Comparison of ENCODE assay signal across 24 cellular contexts in the genomic region with DNA sequence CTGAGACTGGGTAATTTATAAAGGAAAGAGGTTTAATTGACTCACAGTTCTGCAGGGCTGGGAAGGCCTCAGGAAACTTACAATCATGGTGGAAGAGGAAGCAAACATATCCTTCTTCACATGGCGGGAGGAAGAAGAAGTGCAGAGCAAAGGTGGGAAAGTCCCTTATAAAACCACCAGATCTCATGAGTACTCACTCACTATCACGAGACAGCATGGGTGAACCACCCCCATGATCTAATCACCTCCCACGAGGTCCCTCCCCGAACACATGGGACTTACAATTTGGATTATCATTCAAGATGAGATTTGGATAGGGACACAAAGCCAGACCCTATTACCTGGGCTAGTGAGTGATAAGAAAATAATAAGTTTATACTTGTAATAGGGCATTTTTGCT.
"Had no signal": no experiment of that assay in that cellular context is flagged by ENCODE, and none has a peak within 500 bp of the region (broad histone marks: within the 10 kb centered on the region; RNA-seq: fewer than 3 reads in every experiment).

No MANE protein-coding gene starts in this region.

- H3K9me3 Mint-ChIP-seq: nephron progenitor cell had no signal

- H3K27ac Mint-ChIP-seq: natural killer cell; nephron progenitor cell; neural progenitor cell; progenitor cell of endocrine pancreas; stimulated activated naive B cell treated with anti-CD40 and anti-IgM and Interleukin-4, amounts not matched to agents 10 μg/mL and 1 μg/mL and 100 μg/mL, for 72 hours had no signal

- H3K9me3 ChIP-seq: neutrophil, ovary, testis, thyroid gland, upper lobe of right lung had no signal

- H3K27me3 ChIP-seq: hepatocyte, neural progenitor cell, neutrophil, ovary, right atrium auricular region, stomach, testis, thyroid gland, upper lobe of right lung had no signal

- H3K4me1 ChIP-seq: left ventricle myocardium inferior, testis, thyroid gland, upper lobe of right lung had no signal

- H3K36me3 ChIP-seq: left ventricle myocardium inferior, neural progenitor cell, neutrophil, ovary, right atrium auricular region, stomach, thyroid gland, upper lobe of right lung had no signal

- H2AFZ ChIP-seq: hepatocyte, neural progenitor cell had no signal

- H3K9ac ChIP-seq: neural progenitor cell had no signal

- H3K4me3 Mint-ChIP-seq: natural killer cell; nephron progenitor cell; neural progenitor cell; stimulated activated naive B cell treated with anti-CD40 and anti-IgM and Interleukin-4, amounts not matched to agents 10 μg/mL and 1 μg/mL and 100 μg/mL, for 72 hours had no signal

- H3K4me3 ChIP-seq: hepatocyte, left ventricle myocardium inferior, lung, neural progenitor cell, ovary, right atrium auricular region, skin epidermis, stomach, testis, thyroid gland, upper lobe of right lung had no signal

- H3K79me2 ChIP-seq: hepatocyte had no signal

- ATAC-seq: natural killer cell; sciatic nerve; stimulated activated naive CD8-positive, alpha-beta T cell treated with anti-CD3 and anti-CD28 coated beads, Interleukin-15, Interleukin-2, amounts not matched to agents 100 U/mL and 50 U/mL, for 24 hours; upper lobe of right lung had no signal

- H3K4me2 ChIP-seq: hepatocyte, neural progenitor cell had no signal

- H3K4me1 Mint-ChIP-seq: natural killer cell, nephron progenitor cell had no signal

- DNase-seq: islet precursor cell; left ventricle myocardium inferior; mesenchymal stem cell; natural killer cell; nephron progenitor cell; ovary; stimulated activated CD4-positive, alpha-beta T cell treated with anti-CD3 and anti-CD28 coated beads, Interleukin-12 subunit alpha, Interleukin-12 subunit beta, amount 100 ng/mL, for 4 hours; stimulated activated CD4-positive, alpha-beta T cell treated with anti-CD3 and anti-CD28 coated beads, Interleukin-15, amount 100 ng/mL, for 24 hours; stimulated activated CD4-positive, alpha-beta T cell treated with anti-CD3 and anti-CD28 coated beads, Interleukin-2, amount 100 ng/mL, for 24 hours; stimulated activated CD4-positive, alpha-beta T cell treated with anti-CD3 and anti-CD28 coated beads, Interleukin-4, amount 100 ng/mL, for 1 hour; stimulated activated naive B cell treated with anti-CD40 and anti-IgM and Interleukin-4, amounts not matched to agents 10 μg/mL and 1 μg/mL and 100 μg/mL, for 72 hours; stimulated activated naive CD8-positive, alpha-beta T cell treated with anti-CD3 and anti-CD28 coated beads, Interleukin-15, Interleukin-2, amounts not matched to agents 100 U/mL and 50 U/mL, for 24 hours; stomach; testis; thyroid gland; upper lobe of right lung had no signal

- H3K27ac ChIP-seq: hepatocyte, left ventricle myocardium inferior, neural progenitor cell, neutrophil, ovary, right atrium auricular region, skin epidermis, stomach, testis, thyroid gland, upper lobe of right lung had no signal
